Comparison of ENCODE assay signal across 20 cellular contexts in genomic region chr2:113807634-113808196, GRCh38.
"Had no signal": no experiment of that assay in that cellular context is flagged by ENCODE, and none has a peak within 500 bp of the region (broad histone marks: within the 10 kb centered on the region; RNA-seq: fewer than 3 reads in every experiment).

No MANE protein-coding gene starts in this region.

- H3K4me3 ChIP-seq: SJCRH30 had no signal

- H3K36me3 ChIP-seq: SJCRH30 had no signal

- H3K9me3 ChIP-seq: SJCRH30 had no signal

- ATAC-seq: SK-N-SH treated with all-trans-retinoic acid at 6 μM for 48 hours had no signal

- H3K27ac ChIP-seq: RWPE1, SJCRH30 had no signal

- H3K4me1 ChIP-seq: SJCRH30 had no signal

- DNase-seq: KBM-7; MV-4-11; NCI-H1048; NCI-H1105 treated with DMSO at 0.1 percent for 48 hours; NCI-H1417 treated with DMSO at 0.1 percent for 48 hours; NCI-H146; NCI-H1694 treated with DMSO at 0.1 percent for 48 hours; NCI-H1930; NCI-H2081; NCI-H2107; NCI-H2227 treated with DMSO at 0.1 percent for 48 hours; NCI-H524; NCI-H69; NCI-H774; NK-92 treated with Interleukin-12 subunit alpha and Interleukin-12 subunit beta, amount 100 ng/mL, for 24 hours; OCI-M1; SHP77; SJCRH30 had no signal
